ENCODE assay signal across 8 cellular contexts in genomic region chr6:27251672-27252251, GRCh38. TPM values are rescaled to one million over a fixed set of nuclear protein-coding genes. Genes with fewer than 3 reads are reported as not detected.
DNase-seq lines count a peak whose midpoint lies in the region; ATAC-seq and TF ChIP-seq lines count a peak whose summit lies in the region.

No MANE protein-coding gene starts in this region.

- H3K4me1 Mint-ChIP-seq in activated CD8-positive, alpha-beta T cell treated with anti-CD3 and anti-CD28 coated beads for 36 hours (ENCODE audit: low read depth), result no peaks in the 10 kb centered on the region
- peaks cover 3 to 4% of the 10 kb centered on the region in 2 donors for H3K4me1 Mint-ChIP-seq in effector memory CD8-positive, alpha-beta T cell (ENCODE audit: low read depth in 2 of 2)
- H3K4me1 Mint-ChIP-seq in stimulated activated naive B cell treated with anti-CD40 and anti-IgM and Interleukin-4, amounts not matched to agents 10 μg/mL and 1 μg/mL and 100 μg/mL, for 72 hours, result peaks cover 3 to 10% of the 10 kb centered on the region in 2 donors

- peaks cover 22% of the 10 kb centered on the region for H3K27me3 ChIP-seq in muscle layer of duodenum (ENCODE audit: low read depth, low read length)

- H3K4me3 ChIP-seq in AG04449 (ENCODE audit: low read depth, low read length), result peak overlapping the region; percentile 54
- peak overlapping the region; percentile 42 to 66 for H3K4me3 ChIP-seq in muscle layer of duodenum (ENCODE audit: low read depth in 1 of 2, low read length in 2 of 2)

- peaks cover 48% of the 10 kb centered on the region for H3K27me3 Mint-ChIP-seq in activated CD8-positive, alpha-beta T cell treated with anti-CD3 and anti-CD28 coated beads for 36 hours
- H3K27me3 Mint-ChIP-seq in effector memory CD8-positive, alpha-beta T cell, result peaks cover 27 to 41% of the 10 kb centered on the region in 2 donors
- peaks cover 40 to 56% of the 10 kb centered on the region in 2 donors for H3K27me3 Mint-ChIP-seq in stimulated activated naive B cell treated with anti-CD40 and anti-IgM and Interleukin-4, amounts not matched to agents 10 μg/mL and 1 μg/mL and 100 μg/mL, for 72 hours

- no peaks in the 10 kb centered on the region for H3K36me3 ChIP-seq in muscle layer of duodenum (ENCODE audit: control insufficient read depth in 1 of 2, insufficient read depth in 2 of 2, low read length in 2 of 2)

- H3K27ac ChIP-seq in muscle layer of duodenum (ENCODE audit: low read length), result no peak overlapping the region

- DNase-seq in AG04449 (ENCODE audit: low read depth, low spot score), result no peak
- peak; percentile 95 for DNase-seq in NCI-H345 (lab: John Stamatoyannopoulos, UW)
- peak; percentile 86 for DNase-seq in activated CD8-positive, alpha-beta T cell treated with anti-CD3 and anti-CD28 coated beads for 36 hours
- DNase-seq in effector memory CD8-positive, alpha-beta T cell, result peak; percentile 56 to 59 (median 57)
- DNase-seq in stimulated activated naive B cell treated with anti-CD40 and anti-IgM and Interleukin-4, amounts not matched to agents 10 μg/mL and 1 μg/mL and 100 μg/mL, for 72 hours, result peak; percentile 47

- H3K36me3 Mint-ChIP-seq in activated CD8-positive, alpha-beta T cell treated with anti-CD3 and anti-CD28 coated beads for 36 hours (ENCODE audit: low read depth), result no peaks in the 10 kb centered on the region
- no peaks in the 10 kb centered on the region for H3K36me3 Mint-ChIP-seq in effector memory CD8-positive, alpha-beta T cell (ENCODE audit: insufficient read depth)
- peaks cover 0 to 2% of the 10 kb centered on the region in 2 donors for H3K36me3 Mint-ChIP-seq in stimulated activated naive B cell treated with anti-CD40 and anti-IgM and Interleukin-4, amounts not matched to agents 10 μg/mL and 1 μg/mL and 100 μg/mL, for 72 hours

- ATAC-seq in GM18867 (IDR thresholded peaks at IDR 0.05; ENCODE audit: unreplicated experiment) (peak; percentile 90), HG03066 (IDR thresholded peaks at IDR 0.05; ENCODE audit: low read depth, unreplicated experiment) (peak; percentile 84)
- peak; percentile 94 for ATAC-seq in activated CD8-positive, alpha-beta T cell treated with anti-CD3 and anti-CD28 coated beads for 36 hours
- peak; percentile 92 for ATAC-seq in effector memory CD8-positive, alpha-beta T cell (replicated peaks)
- peak; percentile 81 to 89 for ATAC-seq in stimulated activated naive B cell treated with anti-CD40 and anti-IgM and Interleukin-4, amounts not matched to agents 10 μg/mL and 1 μg/mL and 100 μg/mL, for 72 hours (replicated peaks)

- TF ChIP-seq CTCF in AG04449 (IDR thresholded peaks at IDR 0.05; ENCODE audit: insufficient read depth, low read length, missing control alignments), result peak; percentile 20
- peak; percentile 50 for TF ChIP-seq CTCF in activated CD8-positive, alpha-beta T cell treated with anti-CD3 and anti-CD28 coated beads for 36 hours (IDR thresholded peaks at IDR 0.05)

- no peaks in the 10 kb centered on the region for H3K9me3 ChIP-seq in muscle layer of duodenum (ENCODE audit: control insufficient read depth in 1 of 2, low read length in 2 of 2)

- no peaks in the 10 kb centered on the region for H3K9me3 Mint-ChIP-seq in activated CD8-positive, alpha-beta T cell treated with anti-CD3 and anti-CD28 coated beads for 36 hours
- no peaks in the 10 kb centered on the region for H3K9me3 Mint-ChIP-seq in effector memory CD8-positive, alpha-beta T cell
- H3K9me3 Mint-ChIP-seq in stimulated activated naive B cell treated with anti-CD40 and anti-IgM and Interleukin-4, amounts not matched to agents 10 μg/mL and 1 μg/mL and 100 μg/mL, for 72 hours, result peaks cover 0 to 6% of the 10 kb centered on the region in 2 donors

- POLR2A ChIA-PET in AG04449 (lab: Yijun Ruan, JAX), result no interaction called here
- POLR2A ChIA-PET in activated CD8-positive, alpha-beta T cell treated with anti-CD3 and anti-CD28 coated beads for 36 hours (lab: Charles Lee), result interaction anchor here (0.5 to 2.0 kb wide), 3 partner anchors 9 to 398 kb away, joined by 3 to 4 read pairs (median 3); no protein-coding TSS in a partner anchor

- intact Hi-C loops in activated CD8-positive, alpha-beta T cell treated with anti-CD3 and anti-CD28 coated beads for 36 hours (cut with micrococcal nuclease), result no loop called here

- H3K4me1 ChIP-seq in muscle layer of duodenum (ENCODE audit: control insufficient read depth in 1 of 2, insufficient read depth in 2 of 2, low read length in 2 of 2), result peaks cover 0 to 12% of the 10 kb centered on the region in 2 donors

- no peak overlapping the region for H3K27ac Mint-ChIP-seq in activated CD8-positive, alpha-beta T cell treated with anti-CD3 and anti-CD28 coated beads for 36 hours
- H3K27ac Mint-ChIP-seq in effector memory CD8-positive, alpha-beta T cell, result peak overlapping the region in 1 of 2 donors; percentile 6
- H3K27ac Mint-ChIP-seq in stimulated activated naive B cell treated with anti-CD40 and anti-IgM and Interleukin-4, amounts not matched to agents 10 μg/mL and 1 μg/mL and 100 μg/mL, for 72 hours, result no peak overlapping the region

- CTCF ChIA-PET in AG04449 (lab: Yijun Ruan, JAX), result interaction anchor here (0.9 to 1.4 kb wide), 3 partner anchors 10 to 16 kb away, joined by 3 read pairs; no protein-coding TSS in a partner anchor
- CTCF ChIA-PET in activated CD8-positive, alpha-beta T cell treated with anti-CD3 and anti-CD28 coated beads for 36 hours (lab: Charles Lee), result interaction anchor here (0.6 to 1.6 kb wide), 9 partner anchors 9 to 501 kb away, joined by 3 to 9 read pairs (median 3); partner anchors contain the start of gene POM121L2

- H3K4me3 Mint-ChIP-seq in activated CD8-positive, alpha-beta T cell treated with anti-CD3 and anti-CD28 coated beads for 36 hours, result peak overlapping the region; percentile 80
- peak overlapping the region; percentile 87 to 90 for H3K4me3 Mint-ChIP-seq in effector memory CD8-positive, alpha-beta T cell
- peak overlapping the region; percentile 63 to 90 for H3K4me3 Mint-ChIP-seq in stimulated activated naive B cell treated with anti-CD40 and anti-IgM and Interleukin-4, amounts not matched to agents 10 μg/mL and 1 μg/mL and 100 μg/mL, for 72 hours

RNA-seq across cellular contexts. Expression of gene PRSS16, which starts 4.3 kb away (rescaled TPM):
- 1 to 10 TPM in 1 of 2 experiments, under 1 TPM in 1; 0.65 to 1.9 TPM for total RNA-seq in activated CD8-positive, alpha-beta T cell treated with anti-CD3 and anti-CD28 coated beads for 36 hours
